In the genomic region with DNA sequence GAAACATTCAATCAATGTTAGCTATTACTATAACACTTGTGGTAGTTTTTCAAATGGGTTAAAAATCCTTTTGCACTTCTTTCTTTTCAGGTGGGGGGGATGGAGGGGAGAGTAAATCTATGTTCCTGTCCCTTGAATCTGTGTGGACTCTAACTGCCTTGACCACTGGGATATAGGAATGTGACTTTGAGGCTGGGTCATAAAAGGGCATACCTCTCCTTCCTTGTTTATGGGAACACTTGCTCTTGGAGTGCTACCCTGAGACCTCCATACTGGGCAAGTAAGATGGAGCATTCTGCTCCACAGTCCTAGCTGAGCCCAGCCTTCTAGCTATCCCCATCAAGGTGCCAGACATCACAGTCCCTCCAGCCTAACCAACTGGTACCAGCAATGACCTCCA, we compare ENCODE assay signal across 3 cellular contexts.
"Had no signal": no experiment of that assay in that cellular context is flagged by ENCODE, and none has a peak within 500 bp of the region (broad histone marks: within the 10 kb centered on the region; RNA-seq: fewer than 3 reads in every experiment).

No MANE protein-coding gene starts in this region.

- DNase-seq: GDM1, GF-D8 had no signal

- ATAC-seq: GM12878 had no signal

- H3K4me3 ChIP-seq: GM12878 had no signal
